Comparison of ENCODE assay signal across 8 cellular contexts in genomic region chr3:156825795-156826143, GRCh38. TPM values are rescaled to one million over a fixed set of nuclear protein-coding genes. Genes with fewer than 3 reads are reported as not detected.
A peak's percentile ranks its signal among the peaks of the same experiment; 100 is the strongest.
DNase-seq lines count a peak whose midpoint lies in the region; ATAC-seq, FAIRE-seq and TF ChIP-seq lines count a peak whose summit lies in the region.

No MANE protein-coding gene starts in this region.

- no peaks in the 10 kb centered on the region for H3K27me3 ChIP-seq in GM23248 (replicated peaks; ENCODE audit: insufficient read depth)
- H3K27me3 ChIP-seq in dorsolateral prefrontal cortex, result no peaks in the 10 kb centered on the region

- peak overlapping the region; percentile 93 for H3K4me2 ChIP-seq in GM23248 (ENCODE audit: unreplicated experiment)

- in situ Hi-C loops in GM23248 (cut with MboI), result loop anchor here (10.0 kb wide), 1 partner anchor 309 kb away; no protein-coding TSS in a partner anchor

- H3K4me3 ChIP-seq in GM23248 (peak overlapping the region; percentile 78), dorsolateral prefrontal cortex (peak overlapping the region; percentile 55 to 93 (median 78))

- H3K4me3 Mint-ChIP-seq in natural killer cell treated with Interleukin-12 subunit alpha and Interleukin-12 subunit beta and Interleukin-15 and Interleukin-18, amount 100 ng/mL, for 72 hours, result peak overlapping the region; percentile 90

- H3K9me2 ChIP-seq in GM23248 (ENCODE audit: insufficient read depth), result no peaks in the 10 kb centered on the region

- peaks cover 10% of the 10 kb centered on the region for H3K4me1 ChIP-seq in GM23248 (ENCODE audit: insufficient read depth)

- H3K9ac ChIP-seq in GM23248, result peak overlapping the region; percentile 93

- peaks cover 18% of the 10 kb centered on the region; the same call in 1 of the 2 replicates for H3F3A ChIP-seq in GM23248 (ENCODE audit: insufficient read depth)

- H3K27me3 Mint-ChIP-seq in natural killer cell treated with Interleukin-12 subunit alpha and Interleukin-12 subunit beta and Interleukin-15 and Interleukin-18, amount 100 ng/mL, for 72 hours, result no peaks in the 10 kb centered on the region

- peak overlapping the region; percentile 90 to 94 for H3K27ac Mint-ChIP-seq in natural killer cell treated with Interleukin-12 subunit alpha and Interleukin-12 subunit beta and Interleukin-15 and Interleukin-18, amount 100 ng/mL, for 72 hours

- DNase-seq in GM23248, result no peak
- peak; percentile 77 for DNase-seq in MV-4-11 (lab: John Stamatoyannopoulos, UW)
- no peak for DNase-seq in dorsolateral prefrontal cortex
- DNase-seq in natural killer cell treated with Interleukin-12 subunit alpha and Interleukin-12 subunit beta and Interleukin-15 and Interleukin-18, amount 100 ng/mL, for 72 hours (ENCODE audit: low spot score), result no peak
- DNase-seq in NCI-H345 treated with DMSO at 0.1 percent for 48 hours (lab: John Stamatoyannopoulos, UW; ENCODE audit: unreplicated experiment), result no peak
- no peak for DNase-seq in AG20443 (ENCODE audit: low spot score)
- no peak for DNase-seq in H54 (ENCODE audit: insufficient read length, low spot score)

- intact Hi-C loops in dorsolateral prefrontal cortex (cut with DNase I), result loop anchor here (2.0 to 10.0 kb wide), 4 partner anchors 151 to 299 kb away; partner anchors contain the start of genes SSR3 (in 2 of the 2) and TIPARP (in 1 of the 2)

- FAIRE-seq in H54 (lab: Jason Lieb, UNC), result no peak

- peaks cover 14 to 15% of the 10 kb centered on the region in 2 donors for H3K4me1 Mint-ChIP-seq in natural killer cell treated with Interleukin-12 subunit alpha and Interleukin-12 subunit beta and Interleukin-15 and Interleukin-18, amount 100 ng/mL, for 72 hours (ENCODE audit: low read depth in 2 of 2)

- H3K27ac ChIP-seq in GM23248, result peak overlapping the region; percentile 98
- H3K27ac ChIP-seq in dorsolateral prefrontal cortex, result peak overlapping the region; percentile 23 to 94 (median 83)

- no peaks in the 10 kb centered on the region for H3K36me3 ChIP-seq in GM23248 (ENCODE audit: low read depth)

- no peak for TF ChIP-seq POLR2A in GM18505 (IDR thresholded peaks at IDR 0.05; ENCODE audit: borderline replicate concordance, extremely low read depth, insufficient read depth, insufficient read length)
- TF ChIP-seq POLR2A in H54 (IDR thresholded peaks at IDR 0.05; ENCODE audit: low read depth, low read length), result no peak

- ATAC-seq in GM18505 (IDR thresholded peaks at IDR 0.05; ENCODE audit: unreplicated experiment), result peak; percentile 45
- ATAC-seq in natural killer cell treated with Interleukin-12 subunit alpha and Interleukin-12 subunit beta and Interleukin-15 and Interleukin-18, amount 100 ng/mL, for 72 hours, result peak in 1 of 2 donors; percentile 69

- H3K9me3 Mint-ChIP-seq in natural killer cell treated with Interleukin-12 subunit alpha and Interleukin-12 subunit beta and Interleukin-15 and Interleukin-18, amount 100 ng/mL, for 72 hours, result no peaks in the 10 kb centered on the region

- WGBS in GM23248 (ENCODE audit: low coverage in 1 of 2, low lambda C conversion rate in 2 of 2, missing lambda C conversion rate in 2 of 2), 2 experiments, result 3 to 6% methylated on average over 4 to 8 of the region's 8 CpGs

- H4K20me1 ChIP-seq in GM23248 (ENCODE audit: insufficient read depth), result no peaks in the 10 kb centered on the region

- H2AFZ ChIP-seq in GM23248, result peak overlapping the region; percentile 71

- no peak for TF ChIP-seq CTCF in dorsolateral prefrontal cortex (IDR thresholded peaks at IDR 0.05 in 54 of 56, conservative IDR thresholded peaks at IDR 0.05 in 2 of 56; ENCODE audit: low read depth in 1 of 56, partially characterized antibody in 56 of 56)

- H3K9me3 ChIP-seq in GM23248 (ENCODE audit: low read depth), result no peaks in the 10 kb centered on the region

- no peaks in the 10 kb centered on the region for H3K79me2 ChIP-seq in GM23248 (ENCODE audit: insufficient read depth)

- H3K36me3 Mint-ChIP-seq in natural killer cell treated with Interleukin-12 subunit alpha and Interleukin-12 subunit beta and Interleukin-15 and Interleukin-18, amount 100 ng/mL, for 72 hours, result no peaks in the 10 kb centered on the region

RNA-seq across cellular contexts. Expression of gene LEKR1, which starts 0.4 kb away (rescaled TPM):
- total RNA-seq in GM23248 (2014; rRNA removed; shearing (Covaris generic)), result 0.32 TPM in 1 of 2 replicates, not detected in the other
- 0.43 and 1.3 TPM in 2 replicates for polyA plus RNA-seq in GM23248 (2016; fragmentation: Nextera tagmentation; extraction: Ambion mirVana)
- total RNA-seq in dorsolateral prefrontal cortex, result 1 to 10 TPM in 77 of 120 experiments, under 1 TPM in 37, not detected in 6; 0.25 to 7.8 (median 1.3) TPM
- 1 to 10 TPM in 1 of 2 donors, under 1 TPM in 1; 0.43 to 1.3 TPM for total RNA-seq in natural killer cell treated with Interleukin-12 subunit alpha and Interleukin-12 subunit beta and Interleukin-15 and Interleukin-18, amount 100 ng/mL, for 72 hours
